ENCODE assay signal across 24 cellular contexts in the genomic region with DNA sequence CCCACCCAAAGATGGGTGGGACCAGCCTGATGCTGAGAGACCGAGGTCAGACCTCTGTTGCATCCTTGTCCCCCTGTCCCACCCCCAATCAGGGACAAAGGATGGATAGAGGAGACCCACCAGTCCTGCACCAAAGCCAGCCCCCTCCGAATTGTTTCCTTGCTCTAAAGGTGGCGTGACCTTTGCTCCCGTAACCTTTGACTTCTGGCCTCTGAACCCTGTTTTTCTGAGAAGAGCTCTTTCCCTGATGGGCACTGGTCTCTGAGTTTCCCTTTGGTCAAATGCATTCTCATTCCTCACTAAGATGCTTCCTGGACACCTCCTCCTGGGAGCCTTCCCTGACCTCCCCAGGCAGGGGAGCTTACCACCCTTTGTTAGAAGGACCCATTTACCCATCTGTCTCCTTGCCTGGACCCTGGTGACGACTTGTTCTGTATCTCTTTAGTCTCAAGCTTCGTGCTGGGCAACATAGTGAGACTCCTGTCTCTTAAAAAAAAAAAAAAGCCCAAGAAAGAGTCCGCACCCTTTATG. TPM values are rescaled to one million over a fixed set of nuclear protein-coding genes. Genes with fewer than 3 reads are reported as not detected.
DNase-seq lines count a peak whose midpoint lies in the region; ATAC-seq and TF ChIP-seq lines count a peak whose summit lies in the region.
"Had no signal": no experiment of that assay in that cellular context is flagged by ENCODE, and none has a peak within 500 bp of the region (broad histone marks: within the 10 kb centered on the region; RNA-seq: fewer than 3 reads in every experiment).

No MANE protein-coding gene starts in this region.

- no peaks in the 10 kb centered on the region for H3K9me3 Mint-ChIP-seq in nephron progenitor cell
- H3K9me3 Mint-ChIP-seq: HFFc6, T-cell had no signal

- H3K36me3 Mint-ChIP-seq in nephron progenitor cell (ENCODE audit: low read depth): no peaks in the 10 kb centered on the region
- H3K36me3 Mint-ChIP-seq: CD14-positive monocyte, T-cell had no signal

- H3K36me3 ChIP-seq in mucosa of descending colon (ENCODE audit: low read depth): no peaks in the 10 kb centered on the region
- H3K36me3 ChIP-seq: MG63 had no signal

- in situ Hi-C loops in G401 (cut with HindIII; ENCODE audit: low sequenced_read_pairs): no loop called here

- ATAC-seq in HG03280 (IDR thresholded peaks at IDR 0.05; ENCODE audit: unreplicated experiment): no peak
- no peak for ATAC-seq in mucosa of descending colon
- ATAC-seq: T-cell had no signal

- H3K27ac Mint-ChIP-seq in nephron progenitor cell: no peak overlapping the region
- H3K27ac Mint-ChIP-seq: B cell; CD8-positive, alpha-beta memory T cell; HFFc6; T-cell had no signal

- H3K4me1 ChIP-seq in mucosa of descending colon (ENCODE audit: low read depth): no peaks in the 10 kb centered on the region

- H3K4me3 ChIP-seq in mucosa of descending colon: no peak overlapping the region
- H3K4me3 ChIP-seq: MG63, PC-9 had no signal

- H3K27me3 Mint-ChIP-seq in nephron progenitor cell (ENCODE audit: low read depth, poor library complexity): peaks cover 95% of the 10 kb centered on the region

- TF ChIP-seq CTCF in nephron progenitor cell (IDR thresholded peaks at IDR 0.05) (no peak), mucosa of descending colon (IDR thresholded peaks at IDR 0.05) (no peak)

- H3K9me3 ChIP-seq in mucosa of descending colon: no peaks in the 10 kb centered on the region
- H3K9me3 ChIP-seq: MG63 had no signal

- peak overlapping the region; percentile 79 for H3K27ac ChIP-seq in angular gyrus (ENCODE audit: low read depth, low read length)
- H3K27ac ChIP-seq: PC-9 had no signal

- H3K4me1 Mint-ChIP-seq in nephron progenitor cell: no peaks in the 10 kb centered on the region

- DNase-seq in G401 (ENCODE audit: low spot score) (peak; percentile 20), nephron progenitor cell (peak; percentile 6), mucosa of descending colon (no peak)
- DNase-seq: CD8-positive, alpha-beta memory T cell; DMS79 treated with DMSO at 0.1 percent for 48 hours; H7; HFFc6; KG1; MG63; NCI-H1105 treated with DMSO at 0.1 percent for 48 hours; NCI-H146; NCI-H2029; NCI-H2227 treated with DMSO at 0.1 percent for 48 hours; NCI-H526 treated with DMSO at 0.1 percent for 48 hours; Right ventricle myocardium superior; T-cell had no signal

- intact Hi-C loops in mucosa of descending colon (cut with DNase I, micrococcal nuclease): no loop called here

- H3K4me3 Mint-ChIP-seq in nephron progenitor cell: no peak overlapping the region
- H3K4me3 Mint-ChIP-seq: B cell; CD14-positive monocyte; CD8-positive, alpha-beta memory T cell; HFFc6; T-cell had no signal

RNA-seq across cellular contexts. Expression of a gene that starts 5.3 kb away (rescaled TPM):
- not detected in 2 replicates for total RNA-seq in G401 (2014; rRNA removed; shearing (Covaris generic))
- under 1 TPM in 1 of 3 donors, not detected in 2; 0.05 TPM for total RNA-seq in mucosa of descending colon
- total RNA-seq: B cell; CD8-positive, alpha-beta memory T cell; H7; HFFc6; NCI-H460; PC-9; Right ventricle myocardium superior; RPMI7951; SK-MEL-5; T-cell had no signal

RNA-seq across cellular contexts. Expression of a gene that starts 13.8 kb away (rescaled TPM):
- total RNA-seq in G401 (2014; rRNA removed; shearing (Covaris generic)): 3.4 and 8.6 TPM in 2 replicates
- 100 to 1,000 TPM; 108 to 362 (median 356) TPM for total RNA-seq in mucosa of descending colon
- total RNA-seq: B cell; CD8-positive, alpha-beta memory T cell; HFFc6; PC-9 had no signal

RNA-seq across cellular contexts. Expression of a gene that starts 23.9 kb away (rescaled TPM):
- total RNA-seq in G401 (2014; rRNA removed; shearing (Covaris generic)): 30.8 and 45.5 TPM in 2 replicates
- 10 to 100 TPM; 36.1 to 58.8 (median 57.6) TPM for total RNA-seq in mucosa of descending colon

RNA-seq across cellular contexts. Expression of a gene that starts 52.1 kb away (rescaled TPM):
- total RNA-seq in G401 (2014; rRNA removed; shearing (Covaris generic)): 0.43 and 0.44 TPM in 2 replicates
- total RNA-seq in mucosa of descending colon: 1 to 10 TPM in 2 of 3 donors, under 1 TPM in 1; 0.96 to 3.4 (median 1.5) TPM

RNA-seq across cellular contexts. Expression of a gene that starts 55.3 kb away (rescaled TPM):
- not detected in 2 replicates for total RNA-seq in G401 (2014; rRNA removed; shearing (Covaris generic))
- total RNA-seq in mucosa of descending colon: 1 to 10 TPM in 2 of 3 donors, under 1 TPM in 1; 0.23 to 2.0 (median 1.5) TPM
- total RNA-seq: CD8-positive, alpha-beta memory T cell; NCI-H460; RPMI7951; SK-MEL-5 had no signal

Comparison
In these comparisons a context has a peak if more than half of its experiments do, and no peak if none do; other contexts are left out.
1. DNase-seq: peak in G401 (single experiment) and nephron progenitor cell (single experiment); none in mucosa of descending colon (0 of 3).
2. RNA of a gene that starts 13.8 kb away (total RNA-seq): 108 to 362 TPM in mucosa of descending colon; 3.4 to 8.6 TPM in G401; every median in the first group is over 10 times any median in the second.